ENCODE assay signal across 26 cellular contexts in genomic region chr15:58537033-58537432, GRCh38.
"Had no signal": no experiment of that assay in that cellular context is flagged by ENCODE, and none has a peak within 500 bp of the region (broad histone marks: within the 10 kb centered on the region; RNA-seq: fewer than 3 reads in every experiment).

No MANE protein-coding gene starts in this region.

- DNase-seq: activated CD4-positive, alpha-beta T cell treated with anti-CD3 and anti-CD28 coated beads for 36 hours; activated CD4-positive, alpha-beta T cell treated with anti-CD3 and anti-CD28 coated beads, Interleukin-2, amount 10 ng/mL, durations not matched to agents 7 days and 5 days; activated CD4-positive, alpha-beta T cell treated with anti-CD3 and anti-CD28 coated beads, Interleukin-2, amount 50 U/mL, for 48 hours; activated CD8-positive, alpha-beta T cell treated with anti-CD3 and anti-CD28 coated beads, Interleukin-2, amount 10 ng/mL, durations not matched to agents 7 days and 5 days; activated gamma-delta T cell; activated naive CD4-positive, alpha-beta T cell treated with Interleukin-2 at 50 U/mL for 16 hours; activated naive CD8-positive, alpha-beta T cell treated with anti-CD3 and anti-CD28 coated beads, Interleukin-2, amount 10 ng/mL, durations not matched to agents 7 days and 5 days; amygdala; caudate nucleus; Kasumi-1; KG1; MG63; NCI-H1048; NCI-H1105 treated with DMSO at 0.1 percent for 48 hours; NCI-H1436; NCI-H1694; NCI-H1930; NCI-H2081 treated with DMSO at 0.1 percent for 48 hours; NCI-H345; NCI-H524 treated with DMSO at 0.1 percent for 48 hours; SHP77; SJCRH30; T1000; WERI-Rb-1 had no signal

- H3K4me1 ChIP-seq: ascending aorta had no signal

- H3K36me3 ChIP-seq: ascending aorta, MG63, SJCRH30, WERI-Rb-1 had no signal

- H3K27ac ChIP-seq: ascending aorta, SJCRH30, SK-N-MC, WERI-Rb-1 had no signal

- H3K9me3 ChIP-seq: ascending aorta, MG63, SJCRH30 had no signal

- H3K27me3 ChIP-seq: ascending aorta, MG63, SJCRH30 had no signal

- ATAC-seq: activated CD4-positive, alpha-beta T cell treated with anti-CD3 and anti-CD28 coated beads for 36 hours; activated CD8-positive, alpha-beta T cell treated with anti-CD3 and anti-CD28 coated beads, Interleukin-2, amount 10 ng/mL, durations not matched to agents 7 days and 5 days had no signal

- H3K4me3 ChIP-seq: ascending aorta, MG63, SJCRH30, SK-N-MC had no signal
